1 cellular context compared by ENCODE assay signal in genomic region chr2:43300781-43301586, GRCh38.
A peak's percentile ranks its signal among the peaks of the same experiment; 100 is the strongest.
TF ChIP-seq lines count a peak whose summit lies in the region.

No MANE protein-coding gene starts in this region.

TF ChIP-seq in HepG2, 621 proteins besides CTCF, POLR2A, EP300 and RAD21 (continued from another document):
- TF ChIP-seq STAT5B (CRISPR knock-in tag; IDR thresholded peaks at IDR 0.05) (no peak), SP140L (CRISPR knock-in tag; IDR thresholded peaks at IDR 0.05; ENCODE audit: borderline replicate concordance) (no peak), ZNF143 (CRISPR knock-in tag; IDR thresholded peaks at IDR 0.05) (no peak), HNRNPLL (IDR thresholded peaks at IDR 0.05; ENCODE audit: low read depth, low read length, poor library complexity, severe bottlenecking) (no peak), ZNF235 (CRISPR knock-in tag; IDR thresholded peaks at IDR 0.05; ENCODE audit: borderline replicate concordance) (no peak), ZNF263 (CRISPR knock-in tag; IDR thresholded peaks at IDR 0.05) (no peak), KMT2A (CRISPR knock-in tag; IDR thresholded peaks at IDR 0.05) (no peak), ATF4 (CRISPR knock-in tag; IDR thresholded peaks at IDR 0.05) (no peak), RFXANK (CRISPR knock-in tag; IDR thresholded peaks at IDR 0.05) (no peak), PHF5A (CRISPR knock-in tag; IDR thresholded peaks at IDR 0.05; ENCODE audit: low read depth, unreplicated experiment) (no peak), MYPOP (CRISPR knock-in tag; IDR thresholded peaks at IDR 0.05) (no peak), ZNF333 (CRISPR knock-in tag; IDR thresholded peaks at IDR 0.05; ENCODE audit: borderline replicate concordance) (no peak), CREB1 (IDR thresholded peaks at IDR 0.05) (no peak), CREB1 (CRISPR knock-in tag; IDR thresholded peaks at IDR 0.05) (no peak), TGIF2 (CRISPR knock-in tag; IDR thresholded peaks at IDR 0.05) (no peak), ZBTB40 (IDR thresholded peaks at IDR 0.05) (no peak), ZBTB40 (CRISPR knock-in tag; IDR thresholded peaks at IDR 0.05) (no peak), E2F2 (CRISPR knock-in tag; IDR thresholded peaks at IDR 0.05; ENCODE audit: borderline replicate concordance) (no peak), ZBTB10 (CRISPR knock-in tag; IDR thresholded peaks at IDR 0.05; ENCODE audit: borderline replicate concordance) (no peak), SNAPC5 (CRISPR knock-in tag; IDR thresholded peaks at IDR 0.05; ENCODE audit: borderline replicate concordance) (no peak), ZBTB7A (CRISPR knock-in tag; IDR thresholded peaks at IDR 0.05) (0 out of 2 replicates have a peak, but pooled peaks have one; percentile 21), ZFP36L1 (CRISPR knock-in tag; IDR thresholded peaks at IDR 0.05) (no peak), ZNF33B (CRISPR knock-in tag; IDR thresholded peaks at IDR 0.05) (no peak), ZNF598 (CRISPR knock-in tag; IDR thresholded peaks at IDR 0.05; ENCODE audit: borderline replicate concordance) (0 out of 2 replicates have a peak, but pooled peaks have one; percentile 44), ZNF337 (CRISPR knock-in tag; IDR thresholded peaks at IDR 0.05; ENCODE audit: borderline replicate concordance, low read depth) (no peak)
